In the genomic region with DNA sequence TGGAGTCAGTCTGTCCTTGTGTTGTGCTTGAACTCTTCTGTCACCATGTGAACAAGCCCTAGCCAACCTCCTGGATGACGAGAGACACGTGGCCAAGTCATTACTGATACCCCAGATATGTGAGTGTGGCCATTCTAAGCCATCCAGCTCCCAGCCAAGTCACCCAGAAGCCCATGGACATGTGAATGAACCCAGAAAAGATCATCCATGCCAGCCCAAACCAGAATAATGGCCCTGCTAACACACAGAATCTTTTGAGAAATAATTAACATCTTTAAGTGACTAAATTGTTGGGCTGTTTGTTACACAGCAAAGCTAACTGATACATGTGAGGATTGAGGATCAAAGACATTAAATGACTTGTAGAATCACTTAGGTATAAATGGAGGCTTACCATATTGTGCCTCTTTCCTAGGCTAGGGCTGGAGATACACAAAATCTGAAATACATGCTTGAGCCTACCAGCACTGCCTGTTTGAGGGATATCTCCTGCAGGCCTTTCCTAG, we compare ENCODE assay signal across 38 cellular contexts. TPM values are rescaled to one million over a fixed set of nuclear protein-coding genes. Genes with fewer than 3 reads are reported as not detected.
"Had no signal": no experiment of that assay in that cellular context is flagged by ENCODE, and none has a peak within 500 bp of the region (broad histone marks: within the 10 kb centered on the region; RNA-seq: fewer than 3 reads in every experiment).

No MANE protein-coding gene starts in this region.

- H3K4me1 ChIP-seq: colonic mucosa had no signal

- FAIRE-seq: endometrium, endothelial cell of umbilical vein had no signal

- H3K27me3 ChIP-seq: body of pancreas, colonic mucosa had no signal

- ATAC-seq: activated CD4-positive, alpha-beta T cell treated with anti-CD3 and anti-CD28 coated beads for 36 hours; activated CD8-positive, alpha-beta T cell treated with anti-CD3 and anti-CD28 coated beads, Interleukin-2, amount 10 ng/mL, durations not matched to agents 7 days and 5 days; activated T-helper 17 cell treated with anti-CD3 and anti-CD28 coated beads, Interleukin-2, amount 50 U/mL, for 72 hours; body of pancreas; gastroesophageal sphincter; T-helper 17 cell had no signal

- H3K27ac ChIP-seq: body of pancreas, colonic mucosa, epithelial cell of prostate, esophagus squamous epithelium, gastroesophageal sphincter, heart right ventricle, WERI-Rb-1 had no signal

- H3K27ac Mint-ChIP-seq: activated CD4-positive, alpha-beta memory T cell treated with anti-CD3 and anti-CD28 coated beads for 36 hours; activated CD4-positive, alpha-beta T cell treated with anti-CD3 and anti-CD28 coated beads for 36 hours; activated CD4-positive, alpha-beta T cell treated with anti-CD3 and anti-CD28 coated beads, Interleukin-2, amount 10 ng/mL, durations not matched to agents 24 days and 14 days; activated CD8-positive, alpha-beta T cell treated with anti-CD3 and anti-CD28 coated beads, Interleukin-2, amount 10 ng/mL, durations not matched to agents 7 days and 5 days; activated naive CD8-positive, alpha-beta T cell; activated T-cell treated with anti-CD3 and anti-CD28 coated beads, Interleukin-2, amount 50 U/mL, for 24 hours; activated T-helper 17 cell treated with anti-CD3 and anti-CD28 coated beads, Interleukin-2, amount 50 U/mL, for 72 hours; T-helper 17 cell; T-helper 2 cell treated with Interferon-gamma antibody and Interleukin-4, amounts not matched to agents 5 μg/mL and 100 μg/mL, for 36 hours had no signal

- H3K4me3 Mint-ChIP-seq: activated CD4-positive, alpha-beta memory T cell treated with anti-CD3 and anti-CD28 coated beads for 36 hours; activated CD4-positive, alpha-beta T cell treated with anti-CD3 and anti-CD28 coated beads for 36 hours; activated CD4-positive, alpha-beta T cell treated with anti-CD3 and anti-CD28 coated beads, Interleukin-2, amount 10 ng/mL, durations not matched to agents 24 days and 14 days; activated CD8-positive, alpha-beta T cell treated with anti-CD3 and anti-CD28 coated beads, Interleukin-2, amount 10 ng/mL, durations not matched to agents 7 days and 5 days; activated naive CD8-positive, alpha-beta T cell; activated T-cell treated with anti-CD3 and anti-CD28 coated beads, Interleukin-2, amount 50 U/mL, for 24 hours; activated T-helper 17 cell treated with anti-CD3 and anti-CD28 coated beads, Interleukin-2, amount 50 U/mL, for 72 hours; T-helper 17 cell; T-helper 2 cell treated with Interferon-gamma antibody and Interleukin-4, amounts not matched to agents 5 μg/mL and 100 μg/mL, for 36 hours had no signal

- H3K4me1 Mint-ChIP-seq: activated CD4-positive, alpha-beta T cell treated with anti-CD3 and anti-CD28 coated beads for 36 hours; activated CD4-positive, alpha-beta T cell treated with anti-CD3 and anti-CD28 coated beads, Interleukin-2, amount 10 ng/mL, durations not matched to agents 24 days and 14 days; activated T-helper 17 cell treated with anti-CD3 and anti-CD28 coated beads, Interleukin-2, amount 50 U/mL, for 72 hours; T-helper 17 cell had no signal

- H3K4me3 ChIP-seq: body of pancreas, cardiac muscle cell, colonic mucosa, esophagus squamous epithelium, gastroesophageal sphincter, heart right ventricle had no signal

- DNase-seq: activated CD4-positive, alpha-beta memory T cell treated with anti-CD3 and anti-CD28 coated beads for 36 hours; activated CD4-positive, alpha-beta T cell treated with anti-CD3 and anti-CD28 coated beads for 36 hours; activated CD4-positive, alpha-beta T cell treated with anti-CD3 and anti-CD28 coated beads, Interleukin-2, amount 10 ng/mL, durations not matched to agents 24 days and 14 days; activated CD4-positive, CD25-positive, alpha-beta regulatory T cell; activated CD4-positive, CD25-positive, alpha-beta regulatory T cell treated with anti-CD3 and anti-CD28 coated beads, Interleukin-2, amount 50 U/mL, for 72 hours; activated CD8-positive, alpha-beta memory T cell treated with anti-CD3 and anti-CD28 coated beads, Interleukin-2, amount 50 U/mL, for 48 hours; activated CD8-positive, alpha-beta T cell treated with anti-CD3 and anti-CD28 coated beads, Interleukin-2, amount 10 ng/mL, durations not matched to agents 7 days and 5 days; activated effector memory CD4-positive, alpha-beta T cell treated with Interleukin-2 at 50 U/mL for 16 hours; activated gamma-delta T cell treated with Interleukin-2 at 50 U/mL for 16 hours; activated naive CD4-positive, alpha-beta T cell treated with anti-CD3 and anti-CD28 coated beads, Interleukin-2, amount 50 U/mL, for 16 hours; activated naive CD4-positive, alpha-beta T cell treated with Interleukin-2 at 50 U/mL for 16 hours; activated T-cell treated with anti-CD3 and anti-CD28 coated beads for 4 hours; activated T-cell treated with anti-CD3 and anti-CD28 coated beads, Interleukin-2, amount 50 U/mL, for 24 hours; aorta; body of pancreas; central memory CD4-positive, alpha-beta T cell; cerebellar nuclear complex; colonic mucosa; effector CD8-positive, alpha-beta T cell; esophagus squamous epithelium; foreskin melanocyte; T-helper 1 cell; T-helper 17 cell; T1000; WERI-Rb-1 had no signal

- H3K36me3 ChIP-seq: cardiac muscle cell, colonic mucosa, esophagus squamous epithelium, gastroesophageal sphincter, heart right ventricle had no signal

- H3K9me3 Mint-ChIP-seq: activated T-helper 17 cell treated with anti-CD3 and anti-CD28 coated beads, Interleukin-2, amount 50 U/mL, for 72 hours; T-helper 2 cell treated with Interferon-gamma antibody and Interleukin-4, amounts not matched to agents 5 μg/mL and 100 μg/mL, for 36 hours had no signal

- H3K9me3 ChIP-seq: body of pancreas, colonic mucosa had no signal

- H3K36me3 Mint-ChIP-seq: activated CD4-positive, alpha-beta memory T cell treated with anti-CD3 and anti-CD28 coated beads for 36 hours had no signal

RNA-seq across cellular contexts. Expression of a gene that starts 38.2 kb away (rescaled TPM):
- total RNA-seq: activated CD4-positive, alpha-beta memory T cell treated with anti-CD3 and anti-CD28 coated beads for 36 hours; activated CD4-positive, alpha-beta T cell treated with anti-CD3 and anti-CD28 coated beads for 36 hours; activated CD4-positive, alpha-beta T cell treated with anti-CD3 and anti-CD28 coated beads, Interleukin-2, amount 10 ng/mL, durations not matched to agents 24 days and 14 days; activated CD8-positive, alpha-beta T cell treated with anti-CD3 and anti-CD28 coated beads, Interleukin-2, amount 10 ng/mL, durations not matched to agents 7 days and 5 days; activated T-helper 17 cell treated with anti-CD3 and anti-CD28 coated beads, Interleukin-2, amount 50 U/mL, for 72 hours; dermis microvascular lymphatic vessel endothelial cell; endothelial cell of umbilical vein; fibroblast of lung; fibroblast of villous mesenchyme; glomerular endothelial cell; T-helper 17 cell had no signal
- polyA plus RNA-seq: endothelial cell of umbilical vein, fibroblast of lung had no signal
